ENCODE assay signal across 27 cellular contexts in the genomic region with DNA sequence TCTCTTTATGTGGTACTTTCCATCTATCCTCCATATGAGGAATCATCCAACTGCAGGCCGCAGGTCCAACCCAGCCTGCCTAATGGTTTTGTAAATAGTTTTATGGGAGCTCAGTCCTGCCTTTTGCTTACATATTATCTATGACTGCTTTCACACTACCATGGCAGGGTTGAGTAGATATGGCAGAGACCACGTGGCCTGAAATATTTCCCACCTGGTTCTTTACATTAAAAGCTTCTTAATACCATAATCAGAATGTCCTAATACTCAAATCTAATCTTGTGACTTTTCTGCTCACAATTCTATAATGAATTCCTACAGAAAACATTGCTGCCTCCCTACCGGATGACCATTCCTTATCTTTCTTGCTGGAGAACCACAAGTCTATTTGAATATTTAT.
"Had no signal": no experiment of that assay in that cellular context is flagged by ENCODE, and none has a peak within 500 bp of the region (broad histone marks: within the 10 kb centered on the region; RNA-seq: fewer than 3 reads in every experiment).

No MANE protein-coding gene starts in this region.

- FAIRE-seq: urothelium cell line had no signal

- H3K36me3 ChIP-seq: stomach, suprapubic skin, thoracic aorta, thyroid gland, tibial artery, tibial nerve, transverse colon, upper lobe of left lung, upper lobe of right lung, uterus, vagina had no signal

- H3K27ac ChIP-seq: stomach, suprapubic skin, testis, thoracic aorta, thyroid gland, tibial artery, tibial nerve, transverse colon, upper lobe of left lung, upper lobe of right lung, uterus, vagina had no signal

- H3K27me3 ChIP-seq: testis, thyroid gland, tibial artery, transverse colon, upper lobe of left lung, uterus, vagina had no signal

- H3K4me1 ChIP-seq: suprapubic skin, testis, thyroid gland, tibial artery, transverse colon, upper lobe of right lung, uterus, vagina had no signal

- ATAC-seq: stimulated activated effector memory CD8-positive, alpha-beta T cell treated with anti-CD3 and anti-CD28 coated beads, Interleukin-12 subunit alpha, Interleukin-12 subunit beta, amount 100 ng/mL, for 72 hours; stimulated activated memory B cell treated with anti-CD40 and anti-IgM and Interleukin-4, amounts not matched to agents 10 μg/mL and 1 μg/mL and 100 μg/mL, for 72 hours; stimulated activated naive B cell treated with anti-CD40 and anti-IgM and Interleukin-4, amounts not matched to agents 10 μg/mL and 1 μg/mL and 100 μg/mL, for 72 hours; stimulated activated naive CD8-positive, alpha-beta T cell treated with anti-CD3 and anti-CD28 coated beads, Interleukin-15, amount 100 ng/mL, for 72 hours; stimulated activated naive CD8-positive, alpha-beta T cell treated with anti-CD3 and anti-CD28 coated beads, Interleukin-15, Interleukin-2, amounts not matched to agents 100 U/mL and 50 U/mL, for 24 hours; upper lobe of right lung had no signal

- H3K4me3 ChIP-seq: stomach, suprapubic skin, testis, thoracic aorta, thyroid gland, tibial artery, tibial nerve, transverse colon, upper lobe of left lung, upper lobe of right lung, uterus, vagina had no signal

- DNase-seq: stimulated activated CD4-positive, alpha-beta T cell treated with anti-CD3 and anti-CD28 coated beads, Interleukin-2, amount 100 ng/mL, for 48 hours; stimulated activated CD4-positive, alpha-beta T cell treated with anti-CD3 and anti-CD28 coated beads, Interleukin-4, amount 100 ng/mL, for 1 hour; stimulated activated CD4-positive, alpha-beta T cell treated with anti-CD3 and anti-CD28 coated beads, Interleukin-4, amount 100 ng/mL, for 24 hours; stimulated activated CD4-positive, alpha-beta T cell treated with anti-CD3 and anti-CD28 coated beads, Interleukin-4, amount 100 ng/mL, for 4 hours; stimulated activated CD8-positive, alpha-beta memory T cell treated with anti-CD3 and anti-CD28 coated beads, Interleukin-4, amount 100 ng/mL, for 48 hours; stimulated activated naive B cell treated with anti-CD40 and anti-IgM and Interleukin-4, amounts not matched to agents 10 μg/mL and 1 μg/mL and 100 μg/mL, for 72 hours; stimulated activated naive CD4-positive, alpha-beta T cell; stimulated activated naive CD4-positive, alpha-beta T cell treated with Interleukin-2 at 50 U/mL for 16 hours; stimulated activated naive CD8-positive, alpha-beta T cell treated with anti-CD3 and anti-CD28 coated beads, Interleukin-15, amount 100 ng/mL, for 72 hours; stimulated activated naive CD8-positive, alpha-beta T cell treated with anti-CD3 and anti-CD28 coated beads, Interleukin-15, Interleukin-2, amounts not matched to agents 100 U/mL and 50 U/mL, for 24 hours; stomach; substantia nigra; testis; thyroid gland; tibial artery; transverse colon; trophoblast cell; upper lobe of left lung; upper lobe of right lung; uterus had no signal

- H3K9me3 ChIP-seq: stomach, suprapubic skin, testis, thoracic aorta, thyroid gland, tibial artery, tibial nerve, transverse colon, upper lobe of left lung, upper lobe of right lung, uterus, vagina had no signal
